9 cellular contexts compared by ENCODE assay signal in genomic region chr11:134120921-134121526, GRCh38. TPM values are rescaled to one million over a fixed set of nuclear protein-coding genes. Genes with fewer than 3 reads are reported as not detected.
A peak's percentile ranks its signal among the peaks of the same experiment; 100 is the strongest.
DNase-seq lines count a peak whose midpoint lies in the region; ATAC-seq and TF ChIP-seq lines count a peak whose summit lies in the region.
"Had no signal": no experiment of that assay in that cellular context is flagged by ENCODE, and none has a peak within 500 bp of the region (broad histone marks: within the 10 kb centered on the region; RNA-seq: fewer than 3 reads in every experiment).

No MANE protein-coding gene starts in this region.

- no peak overlapping the region for H3K4me3 Mint-ChIP-seq in activated CD8-positive, alpha-beta T cell treated with anti-CD3 and anti-CD28 coated beads, Interleukin-2, amount 10 ng/mL, durations not matched to agents 7 days and 5 days
- H3K4me3 Mint-ChIP-seq: IgD-negative memory B cell had no signal

- intact Hi-C loops in left lung (cut with DNase I), result no loop called here
- intact Hi-C loops in stomach (cut with DNase I; ENCODE audit: low total_unique reads), result no loop called here

- 41 to 61% (median 52%) methylated on average over 9 of the region's 9 CpGs for WGBS in stomach, 5 donors

- in situ Hi-C loops in KBM-7 (cut with MboI; ENCODE audit: low pct_unique_long_range_greater_than_20kb, low sequenced_read_pairs), result no loop called here

- H3K27ac ChIP-seq in left lung (peak overlapping the region; percentile 68 to 90), stomach (peak overlapping the region; percentile 32 to 88 (median 82))

- H3K9me3 ChIP-seq in left lung (no peaks in the 10 kb centered on the region), stomach (no peaks in the 10 kb centered on the region)

- peaks cover 24% of the 10 kb centered on the region for H3K27me3 Mint-ChIP-seq in activated CD8-positive, alpha-beta T cell treated with anti-CD3 and anti-CD28 coated beads, Interleukin-2, amount 10 ng/mL, durations not matched to agents 7 days and 5 days (ENCODE audit: low read depth)

- TF ChIP-seq POLR2A in stomach (IDR thresholded peaks at IDR 0.05), result no peak

- H3K27me3 ChIP-seq in left lung (peaks cover 0 to 35% of the 10 kb centered on the region in 2 donors), stomach (peaks cover 0 to 27% (median 12%) of the 10 kb centered on the region in 3 donors)

- peaks cover 3 to 16% of the 10 kb centered on the region in 2 donors for H3K4me1 ChIP-seq in left lung
- H3K4me1 ChIP-seq in stomach, result peaks cover 12 to 79% (median 37%) of the 10 kb centered on the region in 4 donors

- no peak overlapping the region for H3K4me3 ChIP-seq in left lung
- peak overlapping the region in 2 of 4 donors; percentile 13 to 15 for H3K4me3 ChIP-seq in stomach

- H3K36me3 ChIP-seq in left lung (no peaks in the 10 kb centered on the region), stomach (no peaks in the 10 kb centered on the region)

- peak; percentile 47 for ATAC-seq in left lung
- ATAC-seq in activated CD8-positive, alpha-beta T cell treated with anti-CD3 and anti-CD28 coated beads, Interleukin-2, amount 10 ng/mL, durations not matched to agents 7 days and 5 days, result no peak
- no peak for ATAC-seq in GM18517 (IDR thresholded peaks at IDR 0.05; ENCODE audit: unreplicated experiment)

- no peak for TF ChIP-seq EP300 in stomach (IDR thresholded peaks at IDR 0.05)

- H3K4me1 Mint-ChIP-seq in activated CD8-positive, alpha-beta T cell treated with anti-CD3 and anti-CD28 coated beads, Interleukin-2, amount 10 ng/mL, durations not matched to agents 7 days and 5 days (ENCODE audit: low read depth), result peaks cover 18% of the 10 kb centered on the region

- H3K9me3 Mint-ChIP-seq in activated CD8-positive, alpha-beta T cell treated with anti-CD3 and anti-CD28 coated beads, Interleukin-2, amount 10 ng/mL, durations not matched to agents 7 days and 5 days (ENCODE audit: insufficient read depth), result no peaks in the 10 kb centered on the region
- H3K9me3 Mint-ChIP-seq: IgD-negative memory B cell had no signal

- CTCF ChIA-PET in activated CD8-positive, alpha-beta T cell treated with anti-CD3 and anti-CD28 coated beads, Interleukin-2, amount 10 ng/mL, durations not matched to agents 7 days and 5 days (lab: Charles Lee), result interaction anchor here (1.3 kb wide), 1 partner anchor 71 kb away, joined by 3 read pairs; no protein-coding TSS in a partner anchor

- POLR2A ChIA-PET in activated CD8-positive, alpha-beta T cell treated with anti-CD3 and anti-CD28 coated beads, Interleukin-2, amount 10 ng/mL, durations not matched to agents 7 days and 5 days (lab: Charles Lee), result no interaction called here

- peaks cover 4% of the 10 kb centered on the region for H3K36me3 Mint-ChIP-seq in activated CD8-positive, alpha-beta T cell treated with anti-CD3 and anti-CD28 coated beads, Interleukin-2, amount 10 ng/mL, durations not matched to agents 7 days and 5 days (ENCODE audit: low read depth)

- TF ChIP-seq CTCF in left lung (IDR thresholded peaks at IDR 0.05) (no peak), stomach (IDR thresholded peaks at IDR 0.05) (no peak)

- DNase-seq in KBM-7 (peak; percentile 50), dermis blood vessel endothelial cell (peak; percentile 90), left lung (no peak), stomach (no peak), SKM-1 treated with dmso at 0.1 percent for 144 hours (lab: John Stamatoyannopoulos, UW; ENCODE audit: unreplicated experiment) (no peak), NCI-H524 (lab: John Stamatoyannopoulos, UW) (no peak)
- DNase-seq in activated CD8-positive, alpha-beta T cell treated with anti-CD3 and anti-CD28 coated beads, Interleukin-2, amount 10 ng/mL, durations not matched to agents 7 days and 5 days, result no peak

- H3K27ac Mint-ChIP-seq in activated CD8-positive, alpha-beta T cell treated with anti-CD3 and anti-CD28 coated beads, Interleukin-2, amount 10 ng/mL, durations not matched to agents 7 days and 5 days, result no peak overlapping the region

RNA-seq across cellular contexts. Expression of gene JAM3, which starts 52.2 kb away (rescaled TPM):
- total RNA-seq in dermis blood vessel endothelial cell (14.4 and 49.5 TPM in 2 replicates), left lung (10 to 100 TPM; 29.4 to 31.2 TPM), stomach (10 to 100 TPM; 18.5 to 83.4 (median 44.2) TPM)
- 10 to 100 TPM in 1 of 3 donors, 1 to 10 TPM in 2; 4.0 to 10.8 (median 5.7) TPM for polyA plus RNA-seq in stomach
- total RNA-seq in activated CD8-positive, alpha-beta T cell treated with anti-CD3 and anti-CD28 coated beads, Interleukin-2, amount 10 ng/mL, durations not matched to agents 7 days and 5 days, result 1 to 10 TPM; 8.0 to 9.6 TPM

Comparison
In these comparisons a context has a peak if more than half of its experiments do, and no peak if none do; other contexts are left out.
1. DNase-seq: peak in KBM-7 (single experiment) and dermis blood vessel endothelial cell (single experiment); none in left lung (0 of 2), stomach (single experiment), activated CD8-positive, alpha-beta T cell treated with anti-CD3 and anti-CD28 coated beads, Interleukin-2, amount 10 ng/mL, durations not matched to agents 7 days and 5 days (single experiment), SKM-1 treated with dmso at 0.1 percent for 144 hours (single experiment) and NCI-H524 (0 of 2).